ENCODE assay signal across 8 cellular contexts in genomic region chr11:12281571-12282478, GRCh38.
DNase-seq lines count a peak whose midpoint lies in the region; ATAC-seq and TF ChIP-seq lines count a peak whose summit lies in the region.
"Had no signal": no experiment of that assay in that cellular context is flagged by ENCODE, and none has a peak within 500 bp of the region (broad histone marks: within the 10 kb centered on the region; RNA-seq: fewer than 3 reads in every experiment).

No MANE protein-coding gene starts in this region.

- no peaks in the 10 kb centered on the region for H3K4me1 ChIP-seq in testis

- DNase-seq in GM10266 (ENCODE audit: extremely low spot score) (peak; percentile 78), SHP77 treated with DMSO at 0.1 percent for 48 hours (lab: John Stamatoyannopoulos, UW) (peak; percentile 18), foreskin melanocyte (peak; percentile 60), omental fat pad (ENCODE audit: low spot score) (peak; percentile 85), testis (peak; percentile 96)
- DNase-seq in activated T-helper 9 cell treated with anti-CD3 and anti-CD28 coated beads, Interleukin-2, amount 50 U/mL, for 16 hours (ENCODE audit: low read depth) = peak; percentile 68

- peak; percentile 95 for TF ChIP-seq CTCF in GM10266 (IDR thresholded peaks at IDR 0.05; ENCODE audit: control insufficient read depth, insufficient read depth, low read depth, missing control alignments)
- TF ChIP-seq CTCF in omental fat pad (IDR thresholded peaks at IDR 0.05) = peak in 2 of 3 donors; percentile 86 to 96
- peak; percentile 99 to 100 (median 100) for TF ChIP-seq CTCF in testis (IDR thresholded peaks at IDR 0.05)

- H3K36me3 ChIP-seq in testis (ENCODE audit: low read depth, missing control alignments) = no peaks in the 10 kb centered on the region

- H3K27me3 ChIP-seq in testis = no peaks in the 10 kb centered on the region

- peak; percentile 35 for ATAC-seq in omental fat pad (ENCODE audit: low FRiP score)

- no peak for TF ChIP-seq EP300 in Ishikawa (IDR thresholded peaks at IDR 0.05; ENCODE audit: borderline replicate concordance)

- no peak overlapping the region for H3K4me3 ChIP-seq in testis
- H3K4me3 ChIP-seq: skin epidermis had no signal

- peak; percentile 100 for TF ChIP-seq RAD21 in Ishikawa (IDR thresholded peaks at IDR 0.05; ENCODE audit: low read depth)

- no peak for TF ChIP-seq POLR2A in testis (IDR thresholded peaks at IDR 0.05)

- no peaks in the 10 kb centered on the region for H3K9me3 ChIP-seq in testis

- 21 to 33% methylated on average over 10 to 12 of the region's 12 CpGs for WGBS in testis, 2 donors

- intact Hi-C loops in testis (cut with DNase I; ENCODE audit: low total_unique reads) = loop anchor here (5.0 kb wide), 1 partner anchor 235 kb away; no protein-coding TSS in a partner anchor

- H3K27ac ChIP-seq in testis = no peak overlapping the region

TF ChIP-seq in Ishikawa, 13 proteins besides CTCF, POLR2A, EP300 and RAD21:
- TF ChIP-seq NFIC (IDR thresholded peaks at IDR 0.05) (no peak), EGR1 (IDR thresholded peaks at IDR 0.05) (no peak), TCF12 (IDR thresholded peaks at IDR 0.05; ENCODE audit: low read depth) (no peak), MAX (IDR thresholded peaks at IDR 0.05) (no peak), TAF1 (IDR thresholded peaks at IDR 0.05; ENCODE audit: low read depth) (no peak; the same call in 1 of the 2 replicates), CEBPB (IDR thresholded peaks at IDR 0.05) (no peak), YY1 (IDR thresholded peaks at IDR 0.05; ENCODE audit: low read depth) (no peak), ZBTB7A (IDR thresholded peaks at IDR 0.05; ENCODE audit: low read depth) (no peak), CREB1 (IDR thresholded peaks at IDR 0.05; ENCODE audit: low read depth) (no peak), TEAD4 (IDR thresholded peaks at IDR 0.05) (no peak), REST (IDR thresholded peaks at IDR 0.05; ENCODE audit: low read depth) (no peak), FOXM1 (IDR thresholded peaks at IDR 0.05; ENCODE audit: borderline replicate concordance, low read depth) (no peak)
- TF ChIP-seq, protein P1, sequence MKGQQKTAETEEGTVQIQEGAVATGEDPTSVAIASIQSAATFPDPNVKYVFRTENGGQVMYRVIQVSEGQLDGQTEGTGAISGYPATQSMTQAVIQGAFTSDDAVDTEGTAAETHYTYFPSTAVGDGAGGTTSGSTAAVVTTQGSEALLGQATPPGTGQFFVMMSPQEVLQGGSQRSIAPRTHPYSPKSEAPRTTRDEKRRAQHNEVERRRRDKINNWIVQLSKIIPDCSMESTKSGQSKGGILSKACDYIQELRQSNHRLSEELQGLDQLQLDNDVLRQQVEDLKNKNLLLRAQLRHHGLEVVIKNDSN (IDR thresholded peaks at IDR 0.05) = no peak

Comparison
In these comparisons a context has a peak if more than half of its experiments do, and no peak if none do; other contexts are left out.
1. DNase-seq: peak in every context shown above with its lines; median percentile 96 in testis; 85 in omental fat pad; 78 in GM10266; 68 in activated T-helper 9 cell treated with anti-CD3 and anti-CD28 coated beads, Interleukin-2, amount 50 U/mL, for 16 hours; 60 in foreskin melanocyte; 18 in SHP77 treated with DMSO at 0.1 percent for 48 hours.